In the genomic region with DNA sequence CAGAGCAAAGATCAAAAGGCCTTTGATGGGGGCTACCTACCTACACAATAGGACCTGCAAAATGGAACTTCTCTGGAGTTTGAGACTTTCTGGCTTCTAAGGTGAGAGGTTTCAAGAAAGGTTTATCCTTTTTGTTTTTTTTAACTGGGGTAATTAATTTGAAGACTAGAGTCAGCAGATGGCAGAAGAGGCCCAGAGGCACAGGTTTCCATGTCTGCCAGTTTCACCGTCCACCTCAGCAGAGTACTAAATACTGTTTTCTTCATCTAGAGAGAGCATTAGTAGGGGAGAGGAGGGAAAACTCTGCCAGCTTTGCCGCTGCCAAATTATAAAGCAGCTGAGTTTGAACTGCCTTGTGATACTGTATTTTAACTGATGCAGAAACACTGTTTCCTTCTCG, we compare ENCODE assay signal across 1 cellular context.
TF ChIP-seq lines count a peak whose summit lies in the region.

No MANE protein-coding gene starts in this region.

TF ChIP-seq in GM12878, 131 proteins besides CTCF, POLR2A, EP300 and RAD21:
- TF ChIP-seq NR2C2 (IDR thresholded peaks at IDR 0.05; ENCODE audit: borderline replicate concordance, control insufficient read depth, insufficient read length, low read depth) (no peak), NBN (IDR thresholded peaks at IDR 0.05) (no peak), MTA2 (IDR thresholded peaks at IDR 0.05; ENCODE audit: low read depth) (no peak), SREBF1 (IDR thresholded peaks at IDR 0.05; ENCODE audit: low read length) (no peak), NRF1 (conservative IDR thresholded peaks at IDR 0.05; ENCODE audit: low read depth, low read length) (no peak), SREBF2 (IDR thresholded peaks at IDR 0.05; ENCODE audit: low read length) (no peak), ZNF622 (IDR thresholded peaks at IDR 0.05) (no peak), RAD51 (IDR thresholded peaks at IDR 0.05) (no peak), CBX5 (IDR thresholded peaks at IDR 0.05; ENCODE audit: low read depth) (no peak)
- TF ChIP-seq, protein P1, sequence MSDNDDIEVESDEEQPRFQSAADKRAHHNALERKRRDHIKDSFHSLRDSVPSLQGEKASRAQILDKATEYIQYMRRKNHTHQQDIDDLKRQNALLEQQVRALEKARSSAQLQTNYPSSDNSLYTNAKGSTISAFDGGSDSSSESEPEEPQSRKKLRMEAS (IDR thresholded peaks at IDR 0.05; ENCODE audit: low read depth, low read length): no peak
TF ChIP-seq in GM12878: peak in this region for 0.
